Comparison of ENCODE assay signal across 9 cellular contexts in genomic region chr14:65961004-65961403, GRCh38.
DNase-seq lines count a peak whose midpoint lies in the region; ATAC-seq, FAIRE-seq and TF ChIP-seq lines count a peak whose summit lies in the region.
"Had no signal": no experiment of that assay in that cellular context is flagged by ENCODE, and none has a peak within 500 bp of the region (broad histone marks: within the 10 kb centered on the region; RNA-seq: fewer than 3 reads in every experiment).

No MANE protein-coding gene starts in this region.

- ATAC-seq in HG03175 (IDR thresholded peaks at IDR 0.05; ENCODE audit: unreplicated experiment): peak; percentile 39
- no peak for ATAC-seq in HG02938 (IDR thresholded peaks at IDR 0.05; ENCODE audit: unreplicated experiment)

- no CpG with 5 or more reads among the region's 7 CpGs for WGBS in iPS DF 6.9 (ENCODE audit: insufficient coverage, insufficient read length)

- H3K4me3 ChIP-seq in GM12865 (ENCODE audit: low read depth, low read length) (no peak overlapping the region), iPS DF 6.9 (ENCODE audit: low read length) (no peak overlapping the region)
- H3K4me3 ChIP-seq: ascending aorta had no signal

- H3K9me3 ChIP-seq in iPS DF 6.9 (ENCODE audit: control insufficient read depth, insufficient read depth, low read length): no peaks in the 10 kb centered on the region
- H3K9me3 ChIP-seq: ascending aorta had no signal

- no peaks in the 10 kb centered on the region for H3K27me3 ChIP-seq in iPS DF 6.9 (ENCODE audit: control insufficient read depth, insufficient read depth, low read length)
- H3K27me3 ChIP-seq: ascending aorta had no signal

- no peaks in the 10 kb centered on the region for H3K36me3 ChIP-seq in iPS DF 6.9 (ENCODE audit: control insufficient read depth, insufficient read depth, low read length)
- H3K36me3 ChIP-seq: ascending aorta had no signal

- peak; percentile 89 for TF ChIP-seq CTCF in GM12865 (IDR thresholded peaks at IDR 0.05; ENCODE audit: insufficient read depth, low read depth, low read length, missing control alignments)

- DNase-seq in GM12865 (ENCODE audit: low read depth): peak; percentile 65
- peak; percentile 1 for DNase-seq in SKM-1 (lab: John Stamatoyannopoulos, UW; ENCODE audit: unreplicated experiment)
- DNase-seq in activated naive CD4-positive, alpha-beta T cell treated with anti-CD3 and anti-CD28 coated beads, Interleukin-2, amount 50 U/mL, for 16 hours: peak; percentile 76
- peak; percentile 67 for DNase-seq in iPS DF 6.9 (ENCODE audit: low read depth, low spot score)
- peak; percentile 59 to 84 (median 63) for DNase-seq in stimulated activated CD4-positive, alpha-beta T cell treated with anti-CD3 and anti-CD28 coated beads, TNF-alpha, amount 100 ng/mL, for 24 hours (ENCODE audit: low read depth in 3 of 3)
- DNase-seq in RCC 7860 (ENCODE audit: low spot score): no peak

- no peak overlapping the region for H3K27ac ChIP-seq in iPS DF 6.9 (ENCODE audit: low read length)
- H3K27ac ChIP-seq: ascending aorta had no signal

- no peaks in the 10 kb centered on the region for H3K4me1 ChIP-seq in iPS DF 6.9 (ENCODE audit: control insufficient read depth, insufficient read depth, low read length)
- H3K4me1 ChIP-seq: ascending aorta had no signal

- FAIRE-seq in RCC 7860 (lab: Jason Lieb, UNC): no peak
